In the genomic region with DNA sequence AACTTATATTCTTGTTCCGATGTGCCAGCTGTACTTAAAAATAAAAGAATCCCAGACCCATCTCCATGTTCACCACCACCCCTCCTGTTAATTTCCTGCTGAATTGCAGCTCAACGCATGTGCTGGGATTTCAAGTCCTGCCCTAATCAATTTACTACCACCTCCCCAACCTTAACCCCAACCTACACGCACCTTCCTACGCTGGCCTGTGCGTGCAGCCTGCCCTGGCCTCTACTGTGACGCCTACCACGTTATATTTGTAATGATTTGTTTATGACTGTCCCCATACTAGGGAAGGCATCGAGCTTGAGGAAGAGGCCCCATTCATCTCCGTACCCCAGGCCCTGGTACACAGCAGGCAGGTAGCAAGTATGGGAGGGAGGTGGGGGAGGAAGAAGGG, we compare ENCODE assay signal across 18 cellular contexts.
"Had no signal": no experiment of that assay in that cellular context is flagged by ENCODE, and none has a peak within 500 bp of the region (broad histone marks: within the 10 kb centered on the region; RNA-seq: fewer than 3 reads in every experiment).

No MANE protein-coding gene starts in this region.

- DNase-seq: activated CD4-positive, alpha-beta memory T cell treated with anti-CD3 and anti-CD28 coated beads for 36 hours; activated CD4-positive, alpha-beta T cell treated with anti-CD3 and anti-CD28 coated beads for 48 hours; activated naive CD4-positive, alpha-beta T cell treated with Interleukin-2 at 50 U/mL for 16 hours; activated naive CD8-positive, alpha-beta T cell treated with anti-CD3 and anti-CD28 coated beads, Interleukin-2, amount 10 ng/mL, durations not matched to agents 7 days and 5 days; activated T-cell treated with anti-CD3 and anti-CD28 coated beads, Interleukin-2, amount 50 U/mL, for 48 hours; amniotic stem cell; cortex of kidney; immature natural killer cell; mesenchymal stem cell; sigmoid colon; stimulated activated CD4-positive, alpha-beta T cell treated with anti-CD3 and anti-CD28 coated beads, Interleukin-15, amount 100 ng/mL, for 24 hours; SW 1271; T-helper 17 cell had no signal

- H3K36me3 ChIP-seq: sigmoid colon, thyroid gland had no signal

- H3K9ac ChIP-seq: parathyroid adenoma had no signal

- H3K27me3 ChIP-seq: hepatocyte, sigmoid colon, thyroid gland had no signal

- H3K9me3 ChIP-seq: sigmoid colon, thyroid gland had no signal

- H3K27ac ChIP-seq: hepatocyte, parathyroid adenoma, thyroid gland had no signal

- H3K4me3 ChIP-seq: hepatocyte, sigmoid colon, smooth muscle cell, thyroid gland had no signal

- H3K4me2 ChIP-seq: hepatocyte, smooth muscle cell had no signal

- H3K4me1 ChIP-seq: parathyroid adenoma had no signal

- H2AFZ ChIP-seq: hepatocyte, parathyroid adenoma had no signal

- H3K79me2 ChIP-seq: parathyroid adenoma had no signal

- ATAC-seq: stimulated activated memory B cell treated with anti-CD40 and anti-IgM and Interleukin-4, amounts not matched to agents 10 μg/mL and 1 μg/mL and 100 μg/mL, for 72 hours; T-helper 17 cell had no signal
